8 cellular contexts compared by ENCODE assay signal in genomic region chr1:113074237-113074636, GRCh38. TPM values are rescaled to one million over a fixed set of nuclear protein-coding genes. Genes with fewer than 3 reads are reported as not detected.
DNase-seq lines count a peak whose midpoint lies in the region; ATAC-seq and TF ChIP-seq lines count a peak whose summit lies in the region.

No MANE protein-coding gene starts in this region.

- in situ Hi-C loops in IMR-90 (cut with MboI; ENCODE audit: low sequenced_read_pairs) = no loop called here

- H3K18ac ChIP-seq in IMR-90 (ENCODE audit: low read depth, low read length) = no peak overlapping the region

- H3K4me1 ChIP-seq in BLaER1 = peaks cover 28% of the 10 kb centered on the region
- H3K4me1 ChIP-seq in IMR-90 (ENCODE audit: control insufficient read depth, insufficient read depth, low read length) = no peaks in the 10 kb centered on the region; the same call in 1 of the 2 replicates

- H2BK5ac ChIP-seq in IMR-90 (ENCODE audit: low read depth, low read length, poor library complexity, severe bottlenecking) = no peak overlapping the region

- peak overlapping the region; percentile 42 for H3K23ac ChIP-seq in IMR-90 (ENCODE audit: low read depth, low read length)

- no peak overlapping the region for H4K5ac ChIP-seq in IMR-90 (ENCODE audit: low read depth, low read length)

- H2BK120ac ChIP-seq in IMR-90 (ENCODE audit: low read depth, low read length) = no peak overlapping the region

- no peak overlapping the region for H3K4ac ChIP-seq in IMR-90 (ENCODE audit: low read depth, low read length)

- H4K20me1 ChIP-seq in BLaER1 = peaks cover 52% of the 10 kb centered on the region
- H4K20me1 ChIP-seq in IMR-90 (ENCODE audit: insufficient read depth, low read length) = peaks cover 25% of the 10 kb centered on the region

- H3K4me2 ChIP-seq in BLaER1 (peak overlapping the region; percentile 80), IMR-90 (ENCODE audit: low read depth, low read length) (peak overlapping the region; percentile 99)

- H3K36me3 Mint-ChIP-seq in central memory CD8-positive, alpha-beta T cell (ENCODE audit: insufficient read depth) = peaks cover 26% of the 10 kb centered on the region
- H3K36me3 Mint-ChIP-seq in naive thymus-derived CD8-positive, alpha-beta T cell = peaks cover 0 to 26% (median 7%) of the 10 kb centered on the region in 3 donors

- TF ChIP-seq RAD21 in IMR-90 (IDR thresholded peaks at IDR 0.05; ENCODE audit: low read length) = no peak

- no peak overlapping the region for H4K91ac ChIP-seq in IMR-90 (ENCODE audit: insufficient read depth, low read depth, low read length)

- H3K9me1 ChIP-seq in IMR-90 (ENCODE audit: insufficient read depth, low read length) = no peaks in the 10 kb centered on the region

- no peak for DNase-seq in IMR-90
- DNase-seq in central memory CD8-positive, alpha-beta T cell (ENCODE audit: low spot score in 2 of 2) = no peak
- no peak for DNase-seq in naive thymus-derived CD8-positive, alpha-beta T cell
- no peak for DNase-seq in ureter (ENCODE audit: low spot score)
- DNase-seq in effector CD8-positive, alpha-beta T cell (lab: John Stamatoyannopoulos, UW) = no peak

- BruUV-seq in IMR-90 (replicated peaks; lab: Mats Ljungman, UMichigan) = no TSS peak

- no peaks in the 10 kb centered on the region for H3K9me3 Mint-ChIP-seq in central memory CD8-positive, alpha-beta T cell
- H3K9me3 Mint-ChIP-seq in naive thymus-derived CD8-positive, alpha-beta T cell = no peaks in the 10 kb centered on the region

- no peak overlapping the region for H3K14ac ChIP-seq in IMR-90 (replicated peaks; ENCODE audit: low read depth, low read length)

- H3K27me3 Mint-ChIP-seq in central memory CD8-positive, alpha-beta T cell = no peaks in the 10 kb centered on the region
- H3K27me3 Mint-ChIP-seq in naive thymus-derived CD8-positive, alpha-beta T cell = no peaks in the 10 kb centered on the region

- no peak overlapping the region for H4K8ac ChIP-seq in IMR-90 (ENCODE audit: low read depth in 2 of 2, low read length in 2 of 2)

- H3K27me3 ChIP-seq in BLaER1 (no peaks in the 10 kb centered on the region), IMR-90 (ENCODE audit: control insufficient read depth, insufficient read depth, low read length) (no peaks in the 10 kb centered on the region)

- H3K4me1 Mint-ChIP-seq in central memory CD8-positive, alpha-beta T cell = peaks cover 23% of the 10 kb centered on the region
- peaks cover 16 to 46% (median 37%) of the 10 kb centered on the region in 4 donors for H3K4me1 Mint-ChIP-seq in naive thymus-derived CD8-positive, alpha-beta T cell

- no peak overlapping the region for H2BK15ac ChIP-seq in IMR-90 (ENCODE audit: low read depth, low read length)

- H3K9me3 ChIP-seq in BLaER1 (no peaks in the 10 kb centered on the region), IMR-90 (ENCODE audit: control insufficient read depth, insufficient read depth, low read length) (no peaks in the 10 kb centered on the region)

- peaks cover 0 to 15% of the 10 kb centered on the region in 2 experiments; a peak in 3 of 4 replicates for H3K79me1 ChIP-seq in IMR-90 (ENCODE audit: low read depth in 1 of 2, low read length in 2 of 2)

- ATAC-seq in IMR-90 (ENCODE audit: low read depth) = no peak
- ATAC-seq in central memory CD8-positive, alpha-beta T cell (replicated peaks; ENCODE audit: extremely low read depth, poor library complexity, severe bottlenecking) = no peak
- ATAC-seq in naive thymus-derived CD8-positive, alpha-beta T cell = no peak
- ATAC-seq in HG02938 (IDR thresholded peaks at IDR 0.05; ENCODE audit: unreplicated experiment) = no peak
- no peak for ATAC-seq in GM21717 (IDR thresholded peaks at IDR 0.05; ENCODE audit: unreplicated experiment)

- peak overlapping the region; percentile 96 for H3K27ac Mint-ChIP-seq in central memory CD8-positive, alpha-beta T cell (ENCODE audit: low read depth)
- peak overlapping the region; percentile 92 to 98 (median 97) for H3K27ac Mint-ChIP-seq in naive thymus-derived CD8-positive, alpha-beta T cell

- intact Hi-C loops in IMR-90 (cut with micrococcal nuclease) = loop anchor here (5.0 kb wide), 1 partner anchor 603 kb away; no protein-coding TSS in a partner anchor

- H3K36me3 ChIP-seq in BLaER1 = peaks cover 31% of the 10 kb centered on the region
- H3K36me3 ChIP-seq in IMR-90 (ENCODE audit: control insufficient read depth, insufficient read depth, low read length) = peaks cover 7% of the 10 kb centered on the region

- H2BK20ac ChIP-seq in IMR-90 (ENCODE audit: low read depth, low read length) = no peak overlapping the region

- H2AK9ac ChIP-seq in IMR-90 (replicated peaks; ENCODE audit: low read depth, low read length, poor library complexity) = no peak overlapping the region

- TF ChIP-seq CTCF in IMR-90 (conservative IDR thresholded peaks at IDR 0.05; ENCODE audit: low read depth, low read length) = no peak

- POLR2A ChIA-PET in IMR-90 (lab: Charles Lee; ENCODE audit: unreplicated experiment) = no interaction called here
- POLR2A ChIA-PET in naive thymus-derived CD8-positive, alpha-beta T cell (lab: Charles Lee) = interaction anchor here (3.1 kb wide), 1 partner anchor 118 kb away, joined by 24 read pairs; the partner anchor contains the start of gene SLC16A1

- no peak overlapping the region for H2AFZ ChIP-seq in IMR-90 (replicated peaks; ENCODE audit: low read length, poor library complexity)

- H3K4me3 ChIP-seq in BLaER1 (peak overlapping the region; percentile 95), IMR-90 (ENCODE audit: insufficient read depth, low read depth, low read length) (peak overlapping the region; percentile 85)

- no peak for TF ChIP-seq POLR2A in IMR-90 (IDR thresholded peaks at IDR 0.05; ENCODE audit: low read depth, low read length)

- dilution Hi-C loops in IMR-90 (cut with HindIII; ENCODE audit: low sequenced_read_pairs, unreplicated experiment) = no loop called here

- CTCF ChIA-PET in IMR-90 (lab: Yijun Ruan, JAX) = interaction anchor here (0.7 to 2.1 kb wide), 3 partner anchors 12 to 359 kb away, joined by 3 to 15 read pairs (median 13); partner anchors contain the start of gene PPM1J

- peak overlapping the region; percentile 100 for H3K4me3 Mint-ChIP-seq in central memory CD8-positive, alpha-beta T cell
- H3K4me3 Mint-ChIP-seq in naive thymus-derived CD8-positive, alpha-beta T cell = peak overlapping the region; percentile 93 to 99 (median 98)

- H3K56ac ChIP-seq in IMR-90 (ENCODE audit: extremely low read depth, insufficient read depth, low read length) = peak overlapping the region; percentile 85; the same call in 1 of the 2 replicates

- H3K27ac ChIP-seq in BLaER1 (peak overlapping the region; percentile 88; the same call in 1 of the 2 replicates), IMR-90 (ENCODE audit: insufficient read depth, low read length) (no peak overlapping the region)

- WGBS in IMR-90 (ENCODE audit: extremely low coverage in 2 of 2, insufficient read length in 1 of 2), 2 experiments = 84% methylated on average over 5 of the region's 6 CpGs; no CpG with 5 or more reads in 1 of the 2 experiments

- H2AK5ac ChIP-seq in IMR-90 (ENCODE audit: low read depth, low read length) = no peak overlapping the region

- H3K9ac ChIP-seq in BLaER1 = peak overlapping the region; percentile 94
- H3K9ac ChIP-seq in IMR-90 (ENCODE audit: low read depth, low read length) = no peak overlapping the region; the same call in 1 of the 2 replicates

TF ChIP-seq in IMR-90, 13 proteins besides CTCF, POLR2A, EP300 and RAD21:
- no peak for TF ChIP-seq MXI1 (IDR thresholded peaks at IDR 0.05; ENCODE audit: borderline replicate concordance, low read depth, low read length)

RNA-seq across cellular contexts. Expression of gene LRIG2, which starts 1.2 kb away (rescaled TPM):
- 9.0 and 10.6 TPM in 2 replicates for total RNA-seq in IMR-90 (2012; rRNA removed)
- polyA plus RNA-seq in IMR-90 (2012; rRNA removed) = 3.3 and 4.3 TPM in 2 replicates
- polyA plus RNA-seq in IMR-90 (2012; cell fraction: cytosol; rRNA removed) = 0.86 and 1.0 TPM in 2 replicates
- 4.6 and 21.1 TPM in 2 replicates for polyA plus RNA-seq in IMR-90 (2012; cell fraction: nucleus; rRNA removed; ENCODE audit: low replicate concordance)
- 10 to 100 TPM; 22.7 to 23.7 TPM for total RNA-seq in naive thymus-derived CD8-positive, alpha-beta T cell
- polyA plus RNA-seq in naive thymus-derived CD8-positive, alpha-beta T cell = 1 to 10 TPM; 2.4 to 8.1 (median 4.0) TPM
- total RNA-seq in ureter = 31.8 TPM
